ENCODE assay signal across 1 cellular context in genomic region chr12:116133149-116133548, GRCh38.
TF ChIP-seq lines count a peak whose summit lies in the region.

No MANE protein-coding gene starts in this region.

TF ChIP-seq in GM12878, 131 proteins besides CTCF, POLR2A, EP300 and RAD21 (continued from another document):
- TF ChIP-seq, protein P1, sequence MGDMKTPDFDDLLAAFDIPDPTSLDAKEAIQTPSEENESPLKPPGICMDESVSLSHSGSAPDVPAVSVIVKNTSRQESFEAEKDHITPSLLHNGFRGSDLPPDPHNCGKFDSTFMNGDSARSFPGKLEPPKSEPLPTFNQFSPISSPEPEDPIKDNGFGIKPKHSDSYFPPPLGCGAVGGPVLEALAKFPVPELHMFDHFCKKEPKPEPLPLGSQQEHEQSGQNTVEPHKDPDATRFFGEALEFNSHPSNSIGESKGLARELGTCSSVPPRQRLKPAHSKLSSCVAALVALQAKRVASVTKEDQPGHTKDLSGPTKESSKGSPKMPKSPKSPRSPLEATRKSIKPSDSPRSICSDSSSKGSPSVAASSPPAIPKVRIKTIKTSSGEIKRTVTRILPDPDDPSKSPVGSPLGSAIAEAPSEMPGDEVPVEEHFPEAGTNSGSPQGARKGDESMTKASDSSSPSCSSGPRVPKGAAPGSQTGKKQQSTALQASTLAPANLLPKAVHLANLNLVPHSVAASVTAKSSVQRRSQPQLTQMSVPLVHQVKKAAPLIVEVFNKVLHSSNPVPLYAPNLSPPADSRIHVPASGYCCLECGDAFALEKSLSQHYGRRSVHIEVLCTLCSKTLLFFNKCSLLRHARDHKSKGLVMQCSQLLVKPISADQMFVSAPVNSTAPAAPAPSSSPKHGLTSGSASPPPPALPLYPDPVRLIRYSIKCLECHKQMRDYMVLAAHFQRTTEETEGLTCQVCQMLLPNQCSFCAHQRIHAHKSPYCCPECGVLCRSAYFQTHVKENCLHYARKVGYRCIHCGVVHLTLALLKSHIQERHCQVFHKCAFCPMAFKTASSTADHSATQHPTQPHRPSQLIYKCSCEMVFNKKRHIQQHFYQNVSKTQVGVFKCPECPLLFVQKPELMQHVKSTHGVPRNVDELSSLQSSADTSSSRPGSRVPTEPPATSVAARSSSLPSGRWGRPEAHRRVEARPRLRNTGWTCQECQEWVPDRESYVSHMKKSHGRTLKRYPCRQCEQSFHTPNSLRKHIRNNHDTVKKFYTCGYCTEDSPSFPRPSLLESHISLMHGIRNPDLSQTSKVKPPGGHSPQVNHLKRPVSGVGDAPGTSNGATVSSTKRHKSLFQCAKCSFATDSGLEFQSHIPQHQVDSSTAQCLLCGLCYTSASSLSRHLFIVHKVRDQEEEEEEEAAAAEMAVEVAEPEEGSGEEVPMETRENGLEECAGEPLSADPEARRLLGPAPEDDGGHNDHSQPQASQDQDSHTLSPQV (IDR thresholded peaks at IDR 0.05): no peak
- TF ChIP-seq GATAD2B (conservative IDR thresholded peaks at IDR 0.05; ENCODE audit: low read depth) (no peak), CREM (IDR thresholded peaks at IDR 0.05; ENCODE audit: low read depth) (no peak), SUPT20H (IDR thresholded peaks at IDR 0.05; ENCODE audit: borderline replicate concordance, control insufficient read depth, low read depth, low read length) (no peak), NFIC (IDR thresholded peaks at IDR 0.05; ENCODE audit: low read depth, low read length) (no peak), IRF5 (IDR thresholded peaks at IDR 0.05; ENCODE audit: borderline replicate concordance) (no peak), KDM1A (IDR thresholded peaks at IDR 0.05; ENCODE audit: borderline replicate concordance) (no peak), TBL1XR1 (IDR thresholded peaks at IDR 0.05; ENCODE audit: low read depth, low read length) (no peak), CHD2 (IDR thresholded peaks at IDR 0.05; ENCODE audit: borderline replicate concordance, low read depth, low read length) (no peak), E4F1 (IDR thresholded peaks at IDR 0.05; ENCODE audit: borderline replicate concordance, partially characterized antibody) (no peak)
TF ChIP-seq in GM12878: peak in this region for 0.
